ENCODE assay signal across 1 cellular context in the genomic region with DNA sequence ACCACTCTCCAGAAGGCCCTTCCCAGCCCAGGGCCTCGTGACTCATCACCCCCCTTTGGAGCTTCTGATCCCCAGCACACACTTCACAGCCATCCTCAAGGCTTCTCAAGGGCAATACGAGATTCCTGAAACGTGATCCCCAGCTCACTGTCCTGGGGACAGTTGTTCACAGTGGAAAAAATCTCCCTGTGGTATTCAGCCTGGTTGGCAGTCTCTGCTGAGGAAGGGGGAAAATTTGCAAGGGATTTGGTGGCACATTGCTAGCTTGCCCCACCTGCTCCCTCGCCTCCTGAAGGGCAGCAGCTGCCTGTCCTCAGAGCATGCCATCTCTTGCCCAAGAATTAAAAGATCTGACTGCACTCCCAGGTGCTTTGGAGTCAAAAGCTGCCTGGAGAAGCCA.
TF ChIP-seq lines count a peak whose summit lies in the region.

No MANE protein-coding gene starts in this region.

TF ChIP-seq in H1, 55 proteins besides CTCF, POLR2A, EP300 and RAD21 (continued from another document):
- TF ChIP-seq SRF (IDR thresholded peaks at IDR 0.05; ENCODE audit: low read depth, low read length) (no peak), RFX5 (IDR thresholded peaks at IDR 0.05; ENCODE audit: borderline replicate concordance, low read depth, low read length) (no peak), CHD7 (IDR thresholded peaks at IDR 0.05; ENCODE audit: insufficient replicate concordance, low read length) (no peak), KDM5A (IDR thresholded peaks at IDR 0.05; ENCODE audit: low read length) (no peak), KDM1A (IDR thresholded peaks at IDR 0.05; ENCODE audit: borderline replicate concordance, low read length) (no peak), TAF7 (optimal IDR thresholded peaks at IDR 0.05; ENCODE audit: borderline replicate concordance, low read depth, low read length) (no peak), SUZ12 (IDR thresholded peaks at IDR 0.05; ENCODE audit: low read length) (no peak), BCL11A (IDR thresholded peaks at IDR 0.05; ENCODE audit: low read depth in 2 of 2, low read length in 2 of 2) (no peak), CBX8 (IDR thresholded peaks at IDR 0.05; ENCODE audit: borderline replicate concordance, low read depth, low read length) (no peak), MAX (IDR thresholded peaks at IDR 0.05) (no peak), JUND (IDR thresholded peaks at IDR 0.05; ENCODE audit: low read length) (no peak), EGR1 (IDR thresholded peaks at IDR 0.05; ENCODE audit: borderline replicate concordance, low read depth, low read length) (no peak)
- TF ChIP-seq, protein P1, sequence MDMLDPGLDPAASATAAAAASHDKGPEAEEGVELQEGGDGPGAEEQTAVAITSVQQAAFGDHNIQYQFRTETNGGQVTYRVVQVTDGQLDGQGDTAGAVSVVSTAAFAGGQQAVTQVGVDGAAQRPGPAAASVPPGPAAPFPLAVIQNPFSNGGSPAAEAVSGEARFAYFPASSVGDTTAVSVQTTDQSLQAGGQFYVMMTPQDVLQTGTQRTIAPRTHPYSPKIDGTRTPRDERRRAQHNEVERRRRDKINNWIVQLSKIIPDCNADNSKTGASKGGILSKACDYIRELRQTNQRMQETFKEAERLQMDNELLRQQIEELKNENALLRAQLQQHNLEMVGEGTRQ (IDR thresholded peaks at IDR 0.05; ENCODE audit: low read length) = no peak
- TF ChIP-seq, protein P2, sequence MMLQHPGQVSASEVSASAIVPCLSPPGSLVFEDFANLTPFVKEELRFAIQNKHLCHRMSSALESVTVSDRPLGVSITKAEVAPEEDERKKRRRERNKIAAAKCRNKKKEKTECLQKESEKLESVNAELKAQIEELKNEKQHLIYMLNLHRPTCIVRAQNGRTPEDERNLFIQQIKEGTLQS (IDR thresholded peaks at IDR 0.05; ENCODE audit: insufficient read depth, low read depth, low read length) = no peak
